In the genomic region with DNA sequence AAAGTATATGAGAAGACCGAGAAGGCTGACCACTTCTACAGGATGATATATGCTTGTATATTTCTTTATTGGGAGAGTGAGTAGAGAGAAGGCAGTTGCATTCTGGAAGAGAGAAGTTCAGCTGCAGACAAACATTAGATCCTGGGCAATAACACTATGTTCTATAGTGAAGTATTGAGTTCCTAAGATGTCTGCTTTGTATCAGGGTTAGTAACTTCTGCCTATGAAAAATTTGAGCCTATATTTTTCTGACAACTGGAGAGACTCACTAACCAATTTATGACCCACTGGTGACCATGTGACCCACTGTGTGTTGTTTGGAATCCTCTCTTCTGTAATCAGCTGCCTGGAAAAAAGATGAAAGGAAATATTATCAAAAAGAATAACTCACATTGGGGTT, we compare ENCODE assay signal across 27 cellular contexts. TPM values are rescaled to one million over a fixed set of nuclear protein-coding genes. Genes with fewer than 3 reads are reported as not detected.
"Had no signal": no experiment of that assay in that cellular context is flagged by ENCODE, and none has a peak within 500 bp of the region (broad histone marks: within the 10 kb centered on the region; RNA-seq: fewer than 3 reads in every experiment).

No MANE protein-coding gene starts in this region.

- ATAC-seq: activated CD8-positive, alpha-beta T cell treated with anti-CD3 and anti-CD28 coated beads for 36 hours; activated naive CD4-positive, alpha-beta T cell treated with anti-CD3 and anti-CD28 coated beads, Interleukin-2, amount 50 U/mL, for 72 hours; Panc1 had no signal

- H3K36me3 ChIP-seq: adrenal gland, SJCRH30, WERI-Rb-1 had no signal

- H3K4me3 ChIP-seq: adrenal gland, SJCRH30 had no signal

- H3K9me3 ChIP-seq: adrenal gland, SJCRH30 had no signal

- H3K4me1 ChIP-seq: adrenal gland, SJCRH30 had no signal

- DNase-seq: activated CD4-positive, alpha-beta T cell treated with anti-CD3 and anti-CD28 coated beads, Interleukin-2, amount 10 ng/mL, durations not matched to agents 24 days and 14 days; activated CD4-positive, alpha-beta T cell treated with anti-CD3 and anti-CD28 coated beads, Interleukin-2, amount 50 U/mL, for 4 hours; activated CD8-positive, alpha-beta T cell treated with anti-CD3 and anti-CD28 coated beads for 36 hours; activated gamma-delta T cell treated with Interleukin-2 at 50 U/mL for 16 hours; activated naive CD4-positive, alpha-beta T cell treated with anti-CD3 and anti-CD28 coated beads for 36 hours; activated T-cell treated with anti-CD3 and anti-CD28 coated beads, Interleukin-2, amount 50 U/mL, for 24 hours; adrenal gland; anterior cingulate cortex; caudate nucleus; cerebellar nuclear complex; NCI-H1092 treated with DMSO at 0.1 percent for 48 hours; NCI-H1417; NCI-H146; NCI-H187; NCI-H2081; NCI-H2171 treated with DMSO at 0.1 percent for 48 hours; NCI-H226; NCI-H446 treated with DMSO at 0.1 percent for 48 hours; NCI-H524; SHP77; SJCRH30; SW 1271; T-helper 1 cell; T1000; WERI-Rb-1 had no signal

- H3K27me3 ChIP-seq: SJCRH30 had no signal

- H3K27ac ChIP-seq: adrenal gland, SJCRH30, WERI-Rb-1 had no signal

RNA-seq across cellular contexts. Expression of gene DPP4, which starts 35.3 kb away (rescaled TPM):
- total RNA-seq: SJCRH30 had no signal
